Comparison of ENCODE assay signal across 25 cellular contexts in genomic region chr19:40103600-40103999, GRCh38.
"Had no signal": no experiment of that assay in that cellular context is flagged by ENCODE, and none has a peak within 500 bp of the region (broad histone marks: within the 10 kb centered on the region; RNA-seq: fewer than 3 reads in every experiment).

No MANE protein-coding gene starts in this region.

- ATAC-seq: natural killer cell; psoas muscle; right cardiac atrium; right lobe of liver; stimulated activated effector memory CD8-positive, alpha-beta T cell treated with anti-CD3 and anti-CD28 coated beads, Interleukin-12 subunit alpha, Interleukin-12 subunit beta, amount 100 ng/mL, for 72 hours; stimulated activated naive B cell treated with anti-CD40 and anti-IgM and Interleukin-4, amounts not matched to agents 10 μg/mL and 1 μg/mL and 100 μg/mL, for 72 hours had no signal

- DNase-seq: natural killer cell; occipital lobe; ovary; posterior cingulate gyrus; psoas muscle; right cardiac atrium; right lobe of liver; sigmoid colon; small intestine; stimulated activated CD4-positive, alpha-beta T cell treated with anti-CD3 and anti-CD28 coated beads, Interleukin-15, amount 100 ng/mL, for 24 hours; stimulated activated CD4-positive, alpha-beta T cell treated with anti-CD3 and anti-CD28 coated beads, Interleukin-2, amount 100 ng/mL, for 24 hours; stimulated activated CD4-positive, alpha-beta T cell treated with anti-CD3 and anti-CD28 coated beads, Interleukin-2, amount 100 ng/mL, for 48 hours; stimulated activated CD4-positive, alpha-beta T cell treated with anti-CD3 and anti-CD28 coated beads, Interleukin-4, amount 100 ng/mL, for 24 hours; stimulated activated naive B cell treated with anti-CD40 and anti-IgM and Interleukin-4, amounts not matched to agents 10 μg/mL and 1 μg/mL and 100 μg/mL, for 72 hours; stimulated activated naive CD4-positive, alpha-beta T cell treated with Interleukin-2 at 50 U/mL for 16 hours; stomach; thyroid gland; trophoblast cell; upper lobe of left lung; uterus had no signal

- H3K4me3 ChIP-seq: neural progenitor cell, ovary, psoas muscle, right lobe of liver, sigmoid colon, stomach, thoracic aorta, thyroid gland, tibial nerve, upper lobe of left lung, uterus had no signal

- H3K27me3 ChIP-seq: ovary, right lobe of liver, sigmoid colon, stomach, thyroid gland, tibial nerve, upper lobe of left lung had no signal

- H3K4me1 ChIP-seq: neural progenitor cell, parathyroid adenoma, psoas muscle, right lobe of liver, sigmoid colon, stomach, thyroid gland, tibial nerve, upper lobe of left lung, uterus had no signal

- H3K9me3 ChIP-seq: ovary, psoas muscle, right lobe of liver, sigmoid colon, thoracic aorta, thyroid gland, tibial nerve, upper lobe of left lung, uterus had no signal

- H3K36me3 ChIP-seq: neural progenitor cell, ovary, right lobe of liver, sigmoid colon, stomach, thoracic aorta, thyroid gland, tibial nerve, upper lobe of left lung, uterus had no signal

- FAIRE-seq: small intestine had no signal

- H3K27ac ChIP-seq: neural progenitor cell, ovary, parathyroid adenoma, psoas muscle, right lobe of liver, sigmoid colon, stomach, thoracic aorta, thyroid gland, tibial nerve, upper lobe of left lung, uterus had no signal
